Comparison of ENCODE assay signal across 16 cellular contexts in genomic region chr6:87230801-87231200, GRCh38.
DNase-seq lines count a peak whose midpoint lies in the region; ATAC-seq and TF ChIP-seq lines count a peak whose summit lies in the region.
"Had no signal": no experiment of that assay in that cellular context is flagged by ENCODE, and none has a peak within 500 bp of the region (broad histone marks: within the 10 kb centered on the region; RNA-seq: fewer than 3 reads in every experiment).

No MANE protein-coding gene starts in this region.

- H3K27me3 Mint-ChIP-seq in activated CD4-positive, alpha-beta T cell treated with anti-CD3 and anti-CD28 coated beads, Interleukin-2, amount 10 ng/mL, durations not matched to agents 24 days and 14 days, result no peaks in the 10 kb centered on the region
- H3K27me3 Mint-ChIP-seq in MCF 10A (ENCODE audit: insufficient read depth, unreplicated experiment), result no peaks in the 10 kb centered on the region

- CTCF ChIA-PET in MCF 10A (lab: Yijun Ruan, JAX), result interaction anchor here (0.6 to 1.0 kb wide), 3 partner anchors 91 to 148 kb away, joined by 3 to 5 read pairs (median 3); no protein-coding TSS in a partner anchor

- H3K36me3 Mint-ChIP-seq in activated CD4-positive, alpha-beta T cell treated with anti-CD3 and anti-CD28 coated beads, Interleukin-2, amount 10 ng/mL, durations not matched to agents 24 days and 14 days (ENCODE audit: low read depth), result peaks cover 37% of the 10 kb centered on the region
- peaks cover 42% of the 10 kb centered on the region for H3K36me3 Mint-ChIP-seq in MCF 10A (ENCODE audit: insufficient read depth, unreplicated experiment)

- H3K27me3 ChIP-seq in breast epithelium, result no peaks in the 10 kb centered on the region
- no peaks in the 10 kb centered on the region for H3K27me3 ChIP-seq in testis
- H3K27me3 ChIP-seq: BLaER1 had no signal

- TF ChIP-seq CTCF in MCF 10A (IDR thresholded peaks at IDR 0.05; ENCODE audit: unreplicated experiment), result no peak
- TF ChIP-seq CTCF in breast epithelium (IDR thresholded peaks at IDR 0.05), result no peak
- TF ChIP-seq CTCF in choroid plexus epithelial cell (conservative IDR thresholded peaks at IDR 0.05; ENCODE audit: low read depth, low read length), result no peak
- no peak for TF ChIP-seq CTCF in testis (IDR thresholded peaks at IDR 0.05)

- H3K9me3 ChIP-seq in breast epithelium (no peaks in the 10 kb centered on the region), testis (no peaks in the 10 kb centered on the region)
- H3K9me3 ChIP-seq: BLaER1 had no signal

- H3K27ac ChIP-seq in breast epithelium (no peak overlapping the region), testis (peak overlapping the region; percentile 33 to 54)
- H3K27ac ChIP-seq: BLaER1, HL-60 had no signal

- 54 to 74% methylated on average over 1 of the region's 1 CpG for WGBS in testis, 2 donors

- intact Hi-C loops in activated CD4-positive, alpha-beta T cell treated with anti-CD3 and anti-CD28 coated beads, Interleukin-2, amount 10 ng/mL, durations not matched to agents 24 days and 14 days (cut with micrococcal nuclease), result no loop called here
- intact Hi-C loops in MCF 10A (cut with micrococcal nuclease) (no loop called here), breast epithelium (cut with DNase I; ENCODE audit: low total_unique reads) (no loop called here), testis (cut with DNase I; ENCODE audit: low total_unique reads) (no loop called here)

- no peak for ATAC-seq in HG02678 (IDR thresholded peaks at IDR 0.05; ENCODE audit: unreplicated experiment)
- no peak for ATAC-seq in HG03097 (IDR thresholded peaks at IDR 0.05; ENCODE audit: low FRiP score, unreplicated experiment)

- POLR2A ChIA-PET in MCF 10A (lab: Yijun Ruan, JAX), result no interaction called here

- H3K27ac Mint-ChIP-seq in activated CD4-positive, alpha-beta T cell treated with anti-CD3 and anti-CD28 coated beads, Interleukin-2, amount 10 ng/mL, durations not matched to agents 24 days and 14 days, result peak overlapping the region; percentile 74
- peak overlapping the region; percentile 25 for H3K27ac Mint-ChIP-seq in MCF 10A (ENCODE audit: low read depth, unreplicated experiment)
- H3K27ac Mint-ChIP-seq: H9 had no signal

- no peaks in the 10 kb centered on the region for H3K9me3 Mint-ChIP-seq in activated CD4-positive, alpha-beta T cell treated with anti-CD3 and anti-CD28 coated beads, Interleukin-2, amount 10 ng/mL, durations not matched to agents 24 days and 14 days
- H3K9me3 Mint-ChIP-seq in MCF 10A (ENCODE audit: unreplicated experiment), result no peaks in the 10 kb centered on the region
- H3K9me3 Mint-ChIP-seq: H9 had no signal

- no peak overlapping the region for H3K4me3 ChIP-seq in breast epithelium
- no peak overlapping the region for H3K4me3 ChIP-seq in choroid plexus epithelial cell (ENCODE audit: low read depth, low read length)
- H3K4me3 ChIP-seq in testis, result no peak overlapping the region
- H3K4me3 ChIP-seq: BLaER1 had no signal

- peaks cover 12% of the 10 kb centered on the region for H3K4me1 Mint-ChIP-seq in activated CD4-positive, alpha-beta T cell treated with anti-CD3 and anti-CD28 coated beads, Interleukin-2, amount 10 ng/mL, durations not matched to agents 24 days and 14 days
- no peaks in the 10 kb centered on the region for H3K4me1 Mint-ChIP-seq in MCF 10A (ENCODE audit: insufficient read depth, unreplicated experiment)
- H3K4me1 Mint-ChIP-seq: H9 had no signal

- H3K36me3 ChIP-seq in breast epithelium (peaks cover 4% of the 10 kb centered on the region), testis (ENCODE audit: low read depth, missing control alignments) (no peaks in the 10 kb centered on the region)

- no TSS peak for BruUV-seq in MCF 10A (replicated peaks; lab: Mats Ljungman, UMichigan)

- TF ChIP-seq POLR2A in breast epithelium (IDR thresholded peaks at IDR 0.05), result no peak
- no peak for TF ChIP-seq POLR2A in testis (IDR thresholded peaks at IDR 0.05)

- no peaks in the 10 kb centered on the region for H3K4me1 ChIP-seq in breast epithelium
- H3K4me1 ChIP-seq in testis, result peaks cover 10% of the 10 kb centered on the region

- no peak for DNase-seq in activated CD4-positive, alpha-beta T cell treated with anti-CD3 and anti-CD28 coated beads, Interleukin-2, amount 10 ng/mL, durations not matched to agents 24 days and 14 days
- DNase-seq in activated CD4-positive, alpha-beta T cell treated with anti-CD3 and anti-CD28 coated beads, Interleukin-2, amount 50 U/mL, for 4 hours, result no peak
- no peak for DNase-seq in MCF 10A (ENCODE audit: unreplicated experiment)
- DNase-seq in breast epithelium (ENCODE audit: low spot score in 2 of 2), result no peak
- DNase-seq in choroid plexus epithelial cell (ENCODE audit: low read depth), result peak; percentile 19
- no peak for DNase-seq in testis
- DNase-seq: 8988T, AML-193, DMS79 treated with DMSO at 0.1 percent for 48 hours, EL, GOT3, H9 had no signal

- H3K4me3 Mint-ChIP-seq in activated CD4-positive, alpha-beta T cell treated with anti-CD3 and anti-CD28 coated beads, Interleukin-2, amount 10 ng/mL, durations not matched to agents 24 days and 14 days, result no peak overlapping the region
- no peak overlapping the region for H3K4me3 Mint-ChIP-seq in MCF 10A (ENCODE audit: unreplicated experiment)
- H3K4me3 Mint-ChIP-seq: H9 had no signal

Comparison
In these comparisons a context has a peak if more than half of its experiments do, and no peak if none do; other contexts are left out.
1. H3K27ac ChIP-seq: peak in testis (2 of 2); none in breast epithelium (0 of 2).